Comparison of ENCODE assay signal across 17 cellular contexts in genomic region chr4:182825786-182826185, GRCh38.
"Had no signal": no experiment of that assay in that cellular context is flagged by ENCODE, and none has a peak within 500 bp of the region (broad histone marks: within the 10 kb centered on the region; RNA-seq: fewer than 3 reads in every experiment).

No MANE protein-coding gene starts in this region.

- H3K27ac Mint-ChIP-seq: activated naive CD4-positive, alpha-beta T cell treated with anti-CD3 and anti-CD28 coated beads, Interleukin-2, amount 10 ng/mL, durations not matched to agents 7 days and 5 days; activated T-helper 2 cell treated with anti-CD3 and anti-CD28 coated beads, Interferon-gamma antibody, Interleukin-2, Interleukin-4, amounts not matched to agents 10 μg/mL and 5 μg/mL and 100 μg/mL, durations not matched to agents 14 hours and 24 hours and 36 hours; T-cell had no signal

- H3K9me3 ChIP-seq: adrenal gland, mucosa of descending colon, suprapubic skin, upper lobe of left lung had no signal

- DNase-seq: activated CD4-positive, alpha-beta T cell treated with anti-CD3 and anti-CD28 coated beads, Interleukin-2, amount 50 U/mL, for 1 hour; activated CD4-positive, CD25-positive, alpha-beta regulatory T cell; activated T-cell treated with anti-CD3 and anti-CD28 coated beads for 4 hours; adrenal gland; erythroblast; left cardiac atrium; mucosa of descending colon; natural killer cell; stimulated activated CD4-positive, alpha-beta T cell treated with anti-CD3 and anti-CD28 coated beads, Interleukin-4, amount 100 ng/mL, for 1 hour; upper lobe of left lung had no signal

- H3K36me3 ChIP-seq: adrenal gland, suprapubic skin, upper lobe of left lung had no signal

- H3K4me1 Mint-ChIP-seq: central memory CD8-positive, alpha-beta T cell had no signal

- H3K27ac ChIP-seq: adrenal gland, suprapubic skin, upper lobe of left lung had no signal

- H3K36me3 Mint-ChIP-seq: activated naive CD4-positive, alpha-beta T cell treated with anti-CD3 and anti-CD28 coated beads, Interleukin-2, amount 10 ng/mL, durations not matched to agents 7 days and 5 days; natural killer cell; T-cell had no signal

- H3K27me3 ChIP-seq: suprapubic skin, upper lobe of left lung had no signal

- H3K4me3 Mint-ChIP-seq: activated naive CD4-positive, alpha-beta T cell treated with anti-CD3 and anti-CD28 coated beads, Interleukin-2, amount 10 ng/mL, durations not matched to agents 7 days and 5 days; central memory CD8-positive, alpha-beta T cell; natural killer cell; T-cell had no signal

- H3K4me3 ChIP-seq: adrenal gland, lung, mucosa of descending colon, suprapubic skin, upper lobe of left lung had no signal

- H3K4me1 ChIP-seq: adrenal gland, suprapubic skin, upper lobe of left lung had no signal

- H3K9me3 Mint-ChIP-seq: activated naive CD4-positive, alpha-beta T cell treated with anti-CD3 and anti-CD28 coated beads, Interleukin-2, amount 10 ng/mL, durations not matched to agents 7 days and 5 days; activated T-helper 2 cell treated with anti-CD3 and anti-CD28 coated beads, Interferon-gamma antibody, Interleukin-2, Interleukin-4, amounts not matched to agents 10 μg/mL and 5 μg/mL and 100 μg/mL, durations not matched to agents 14 hours and 24 hours and 36 hours; central memory CD8-positive, alpha-beta T cell; natural killer cell; T-cell had no signal

- ATAC-seq: left cardiac atrium; mucosa of descending colon; stimulated activated naive CD8-positive, alpha-beta T cell treated with anti-CD3 and anti-CD28 coated beads, Interleukin-15, Interleukin-2, amounts not matched to agents 100 U/mL and 50 U/mL, for 24 hours had no signal
